Comparison of ENCODE assay signal across 8 cellular contexts in the genomic region with DNA sequence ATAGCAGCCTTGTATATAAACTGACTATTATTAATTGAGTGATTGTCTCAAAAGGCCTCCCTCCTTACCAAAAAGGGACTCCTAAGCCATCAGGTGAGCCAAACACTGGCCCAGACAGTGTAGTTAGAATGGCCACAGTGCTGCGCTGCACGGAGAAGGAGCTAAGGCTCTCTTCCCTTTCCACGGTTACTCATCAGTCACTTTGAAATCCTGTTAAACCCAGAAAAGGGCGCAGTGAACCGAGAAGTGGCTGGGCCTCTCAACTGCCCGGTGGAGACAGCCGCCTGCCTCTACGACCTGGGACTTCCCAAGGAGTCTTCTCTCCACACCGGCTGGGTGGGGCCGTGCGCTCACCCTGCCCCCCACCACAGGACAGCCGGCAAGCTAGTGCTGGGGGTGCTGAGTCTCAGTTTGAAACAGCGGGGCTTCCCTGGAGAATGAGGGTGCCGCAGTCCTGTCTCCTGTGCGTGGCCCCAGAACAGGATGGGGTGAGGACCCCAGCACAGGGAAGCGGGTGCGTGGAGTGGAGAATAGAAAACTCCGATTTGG. TPM values are rescaled to one million over a fixed set of nuclear protein-coding genes. Genes with fewer than 3 reads are reported as not detected.
A peak's percentile ranks its signal among the peaks of the same experiment; 100 is the strongest.
DNase-seq lines count a peak whose midpoint lies in the region; ATAC-seq and TF ChIP-seq lines count a peak whose summit lies in the region.

No MANE protein-coding gene starts in this region.

- H3K4me1 ChIP-seq in subcutaneous abdominal adipose tissue (ENCODE audit: control insufficient read depth in 5 of 5, insufficient read depth in 5 of 5, low read length in 5 of 5) = peaks cover 6 to 52% (median 40%) of the 10 kb centered on the region in 5 donors

- peaks cover 31% of the 10 kb centered on the region for H3K4me1 Mint-ChIP-seq in memory B cell

- H3K9ac ChIP-seq in SU-DHL-6 (ENCODE audit: low read length) (peak overlapping the region; percentile 79), subcutaneous abdominal adipose tissue (ENCODE audit: low read length in 5 of 5) (peak overlapping the region; percentile 86 to 94 (median 91))

- H3K27me3 ChIP-seq in SU-DHL-6 (ENCODE audit: low read length) = no peaks in the 10 kb centered on the region
- H3K27me3 ChIP-seq in subcutaneous abdominal adipose tissue (ENCODE audit: control insufficient read depth in 5 of 5, insufficient read depth in 4 of 5, low read length in 5 of 5) = no peaks in the 10 kb centered on the region

- H3K27ac ChIP-seq in SU-DHL-6 (ENCODE audit: low read depth, low read length) (peak overlapping the region; percentile 90), subcutaneous abdominal adipose tissue (ENCODE audit: low read depth, low read length) (peak overlapping the region; percentile 97)

- H2AFZ ChIP-seq in SU-DHL-6 (ENCODE audit: low read depth, low read length, severe bottlenecking) = no peak overlapping the region

- H3K4me3 ChIP-seq in SU-DHL-6 (ENCODE audit: insufficient read depth, low read length, poor library complexity, severe bottlenecking) (peak overlapping the region; percentile 95), subcutaneous abdominal adipose tissue (ENCODE audit: low read depth in 1 of 5, low read length in 5 of 5) (peak overlapping the region; percentile 77 to 95 (median 89))

- peak overlapping the region; percentile 95 for H3K4me3 Mint-ChIP-seq in memory B cell

- ATAC-seq in HG03439 (IDR thresholded peaks at IDR 0.05; ENCODE audit: unreplicated experiment) (peak; percentile 22), memory B cell (ENCODE audit: low read depth) (no peak)

- H3K4me2 ChIP-seq in SU-DHL-6 (ENCODE audit: low read depth, low read length, poor library complexity, severe bottlenecking) = peak overlapping the region; percentile 74

- H3K36me3 ChIP-seq in SU-DHL-6 (ENCODE audit: low read length) = no peaks in the 10 kb centered on the region
- peaks cover 0 to 12% (median 8%) of the 10 kb centered on the region in 5 donors for H3K36me3 ChIP-seq in subcutaneous abdominal adipose tissue (ENCODE audit: control insufficient read depth in 5 of 5, insufficient read depth in 5 of 5, low read length in 5 of 5)

- H3K27me3 Mint-ChIP-seq in memory B cell = no peaks in the 10 kb centered on the region

- peak; percentile 85 for DNase-seq in activated CD8-positive, alpha-beta memory T cell treated with anti-CD3 and anti-CD28 coated beads for 24 hours
- no peak for DNase-seq in activated CD8-positive, alpha-beta memory T cell treated with anti-CD3 and anti-CD28 coated beads, Interleukin-2, amount 50 U/mL, for 48 hours
- peak; percentile 37 for DNase-seq in dermis blood vessel endothelial cell
- peak in 1 of 2 donors; percentile 50 for DNase-seq in memory B cell (ENCODE audit: low spot score in 2 of 2)
- no peak for DNase-seq in amniotic stem cell (lab: John Stamatoyannopoulos, UW)

- H3F3A ChIP-seq in SU-DHL-6 (ENCODE audit: insufficient read depth) = peaks cover 30% of the 10 kb centered on the region

- H3K27ac Mint-ChIP-seq in memory B cell = peak overlapping the region; percentile 88

- H4K20me1 ChIP-seq in SU-DHL-6 (ENCODE audit: low read depth, low read length) = no peaks in the 10 kb centered on the region

- H3K36me3 Mint-ChIP-seq in memory B cell = peaks cover 11% of the 10 kb centered on the region

- H3K9me3 Mint-ChIP-seq in memory B cell = no peaks in the 10 kb centered on the region

- TF ChIP-seq CTCF in SU-DHL-6 (IDR thresholded peaks at IDR 0.05; ENCODE audit: insufficient read depth, low read length, poor library complexity, severe bottlenecking) = no peak

- no peaks in the 10 kb centered on the region for H3K9me2 ChIP-seq in SU-DHL-6 (replicated peaks; ENCODE audit: insufficient read depth, low read length)

- H3K79me2 ChIP-seq in SU-DHL-6 (ENCODE audit: insufficient read depth, low read length) = peaks cover 65% of the 10 kb centered on the region

- H3K9me3 ChIP-seq in SU-DHL-6 (ENCODE audit: insufficient read depth, low read length) = no peaks in the 10 kb centered on the region
- H3K9me3 ChIP-seq in subcutaneous abdominal adipose tissue (ENCODE audit: control insufficient read depth in 5 of 5, low read length in 5 of 5) = no peaks in the 10 kb centered on the region

RNA-seq across cellular contexts. Expression of a gene that starts 1.3 kb away (rescaled TPM):
- 803 and 1,099 TPM in 2 replicates for total RNA-seq in dermis blood vessel endothelial cell

Comparison
In these comparisons a context has a peak if more than half of its experiments do, and no peak if none do; other contexts are left out.
1. DNase-seq: peak in activated CD8-positive, alpha-beta memory T cell treated with anti-CD3 and anti-CD28 coated beads for 24 hours (single experiment) and dermis blood vessel endothelial cell (single experiment); none in activated CD8-positive, alpha-beta memory T cell treated with anti-CD3 and anti-CD28 coated beads, Interleukin-2, amount 50 U/mL, for 48 hours (single experiment) and amniotic stem cell (single experiment).